In the genomic region with DNA sequence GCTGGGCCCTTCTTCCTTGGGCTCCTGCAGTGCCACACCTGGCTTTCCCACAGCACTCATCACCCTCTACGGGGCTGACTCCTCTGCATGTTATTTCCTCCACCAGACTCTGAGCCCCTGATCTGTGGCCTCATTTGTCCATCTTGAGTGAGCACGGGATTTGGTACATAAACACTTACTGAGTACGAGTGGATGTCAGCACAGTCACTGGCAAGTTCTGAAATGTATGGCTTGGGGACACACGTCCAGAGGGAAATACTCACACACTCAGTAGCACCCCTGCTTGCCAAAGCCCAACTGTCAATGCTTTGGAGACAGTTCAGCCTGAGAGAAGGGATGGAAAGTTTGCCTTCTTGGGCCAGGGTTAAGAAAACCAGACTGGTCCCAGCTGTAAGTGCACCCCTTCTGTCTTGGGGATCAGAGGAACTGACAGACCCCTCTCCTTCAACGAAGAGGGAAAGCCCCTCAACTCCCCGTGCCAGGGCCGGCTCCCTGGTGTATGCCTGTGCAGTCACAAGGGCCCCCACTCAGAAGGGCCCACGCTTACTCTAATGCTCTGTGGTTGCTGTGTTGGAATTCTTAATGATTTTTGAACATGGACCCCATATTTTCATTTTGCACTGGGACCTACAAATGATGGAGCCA, we compare ENCODE assay signal across 33 cellular contexts.
DNase-seq lines count a peak whose midpoint lies in the region; ATAC-seq and TF ChIP-seq lines count a peak whose summit lies in the region.
"Had no signal": no experiment of that assay in that cellular context is flagged by ENCODE, and none has a peak within 500 bp of the region (broad histone marks: within the 10 kb centered on the region; RNA-seq: fewer than 3 reads in every experiment).

No MANE protein-coding gene starts in this region.

- no peak overlapping the region for H3K4me3 ChIP-seq in left ventricle myocardium inferior
- H3K4me3 ChIP-seq in neuronal stem cell (ENCODE audit: low read length in 2 of 2), result no peak overlapping the region
- H3K4me3 ChIP-seq: body of pancreas, hepatocyte, SJCRH30, skin epidermis, stomach had no signal

- intact Hi-C loops in Right ventricle myocardium inferior (cut with DNase I) (loop anchor here (5.0 kb wide), 1 partner anchor 40 kb away; no protein-coding TSS in a partner anchor), left cardiac atrium (cut with DNase I) (no loop called here), left ventricle myocardium inferior (cut with micrococcal nuclease) (no loop called here), CD14-positive monocyte (cut with micrococcal nuclease) (no loop called here)
- intact Hi-C loops in activated CD8-positive, alpha-beta T cell treated with anti-CD3 and anti-CD28 coated beads for 36 hours (cut with micrococcal nuclease), result no loop called here

- no peak overlapping the region for H3K4me3 Mint-ChIP-seq in activated CD8-positive, alpha-beta T cell treated with anti-CD3 and anti-CD28 coated beads for 36 hours
- H3K4me3 Mint-ChIP-seq in CD14-positive monocyte, result no peak overlapping the region
- H3K4me3 Mint-ChIP-seq: activated CD4-positive, alpha-beta T cell treated with anti-CD3 and anti-CD28 coated beads, Interleukin-2, amount 10 ng/mL, durations not matched to agents 24 days and 14 days; activated CD8-positive, alpha-beta memory T cell treated with anti-CD3 and anti-CD28 coated beads, Interleukin-2, amount 10 ng/mL, durations not matched to agents 7 days and 5 days; activated naive CD8-positive, alpha-beta T cell treated with anti-CD3 and anti-CD28 coated beads, Interleukin-2, amount 50 U/mL, for 24 hours; CD4-positive, CD25-positive, alpha-beta regulatory T cell; IgD-negative memory B cell; type B pancreatic cell had no signal

- peaks cover 2% of the 10 kb centered on the region for H3K27me3 Mint-ChIP-seq in activated CD8-positive, alpha-beta T cell treated with anti-CD3 and anti-CD28 coated beads for 36 hours
- H3K27me3 Mint-ChIP-seq in CD14-positive monocyte (ENCODE audit: low read depth in 3 of 3), result peaks cover 0 to 12% (median 4%) of the 10 kb centered on the region in 3 donors
- H3K27me3 Mint-ChIP-seq: type B pancreatic cell had no signal

- H3K36me3 ChIP-seq in left ventricle myocardium inferior (peaks cover 11% of the 10 kb centered on the region), neuronal stem cell (replicated peaks in 1 of 2; ENCODE audit: control insufficient read depth in 2 of 2, insufficient read depth in 2 of 2, low read length in 2 of 2) (peaks cover 0 to 10% of the 10 kb centered on the region in 2 donors)
- H3K36me3 ChIP-seq: SJCRH30, WERI-Rb-1 had no signal

- POLR2A ChIA-PET in activated CD8-positive, alpha-beta T cell treated with anti-CD3 and anti-CD28 coated beads for 36 hours (lab: Charles Lee), result no interaction called here

- no peak overlapping the region for H2BK120ac ChIP-seq in neuronal stem cell (ENCODE audit: low read depth, low read length)

- H3K4ac ChIP-seq in neuronal stem cell (ENCODE audit: low read length), result peak overlapping the region; percentile 40

- H3K27me3 ChIP-seq in left ventricle myocardium inferior (ENCODE audit: low read depth) (no peaks in the 10 kb centered on the region), neuronal stem cell (ENCODE audit: control insufficient read depth in 3 of 3, insufficient read depth in 3 of 3, low read depth in 1 of 3, low read length in 3 of 3) (no peaks in the 10 kb centered on the region)
- H3K27me3 ChIP-seq: body of pancreas, hepatocyte, SJCRH30, stomach had no signal

- no peak overlapping the region for H3K23ac ChIP-seq in neuronal stem cell (ENCODE audit: low read depth, low read length, poor library complexity)

- no peaks in the 10 kb centered on the region for H3K36me3 Mint-ChIP-seq in activated CD8-positive, alpha-beta T cell treated with anti-CD3 and anti-CD28 coated beads for 36 hours (ENCODE audit: low read depth)
- H3K36me3 Mint-ChIP-seq in CD14-positive monocyte, result no peaks in the 10 kb centered on the region
- H3K36me3 Mint-ChIP-seq: activated CD8-positive, alpha-beta memory T cell treated with anti-CD3 and anti-CD28 coated beads, Interleukin-2, amount 10 ng/mL, durations not matched to agents 7 days and 5 days; CD4-positive, CD25-positive, alpha-beta regulatory T cell had no signal

- H2BK5ac ChIP-seq in neuronal stem cell (ENCODE audit: low read length), result no peak overlapping the region

- peak overlapping the region; percentile 88 for H3K27ac ChIP-seq in left ventricle myocardium inferior (replicated peaks)
- H3K27ac ChIP-seq in neuronal stem cell (replicated peaks; ENCODE audit: low read length), result no peak overlapping the region
- H3K27ac ChIP-seq: 22Rv1, hepatocyte, SJCRH30, WERI-Rb-1 had no signal

- H3K9me3 Mint-ChIP-seq in activated CD8-positive, alpha-beta T cell treated with anti-CD3 and anti-CD28 coated beads for 36 hours, result no peaks in the 10 kb centered on the region
- H3K9me3 Mint-ChIP-seq in CD14-positive monocyte, result no peaks in the 10 kb centered on the region
- H3K9me3 Mint-ChIP-seq: activated CD4-positive, alpha-beta T cell treated with anti-CD3 and anti-CD28 coated beads, Interleukin-2, amount 10 ng/mL, durations not matched to agents 24 days and 14 days; activated naive CD8-positive, alpha-beta T cell treated with anti-CD3 and anti-CD28 coated beads, Interleukin-2, amount 50 U/mL, for 24 hours; CD4-positive, CD25-positive, alpha-beta regulatory T cell; type B pancreatic cell had no signal

- H4K91ac ChIP-seq in neuronal stem cell (ENCODE audit: low read depth, low read length, poor library complexity), result no peak overlapping the region

- WGBS in neuronal stem cell (ENCODE audit: extremely low coverage in 2 of 2, insufficient read length in 2 of 2, insufficient replicate concordance in 1 of 2), 2 donors, result no CpG with 5 or more reads among the region's 8 CpGs

- no peaks in the 10 kb centered on the region for H3K79me1 ChIP-seq in neuronal stem cell (ENCODE audit: low read depth, low read length)

- no peak overlapping the region for H3K14ac ChIP-seq in neuronal stem cell (ENCODE audit: low read length)

- H2BK15ac ChIP-seq in neuronal stem cell (ENCODE audit: low read length), result no peak overlapping the region

- peaks cover 43% of the 10 kb centered on the region for H3K4me1 ChIP-seq in left ventricle myocardium inferior
- peaks cover 11 to 16% of the 10 kb centered on the region in 2 donors for H3K4me1 ChIP-seq in neuronal stem cell (ENCODE audit: control insufficient read depth in 2 of 2, insufficient read depth in 1 of 2, low read depth in 1 of 2, low read length in 2 of 2)

- no peak overlapping the region for H2BK12ac ChIP-seq in neuronal stem cell (ENCODE audit: low read length)

- no peak overlapping the region for H3K4me2 ChIP-seq in neuronal stem cell (ENCODE audit: insufficient read depth, low read length, poor library complexity, severe bottlenecking)
- H3K4me2 ChIP-seq: hepatocyte had no signal

- CTCF ChIA-PET in activated CD8-positive, alpha-beta T cell treated with anti-CD3 and anti-CD28 coated beads for 36 hours (lab: Charles Lee), result no interaction called here

- H3K9ac ChIP-seq in neuronal stem cell (ENCODE audit: low read depth, low read length, poor library complexity), result no peak overlapping the region

- H3K18ac ChIP-seq in neuronal stem cell (ENCODE audit: low read length), result no peak overlapping the region

- no peaks in the 10 kb centered on the region for H3K4me1 Mint-ChIP-seq in activated CD8-positive, alpha-beta T cell treated with anti-CD3 and anti-CD28 coated beads for 36 hours (ENCODE audit: low read depth)
- H3K4me1 Mint-ChIP-seq in CD14-positive monocyte, result no peaks in the 10 kb centered on the region
- H3K4me1 Mint-ChIP-seq: activated CD4-positive, alpha-beta T cell treated with anti-CD3 and anti-CD28 coated beads, Interleukin-2, amount 10 ng/mL, durations not matched to agents 24 days and 14 days; activated CD8-positive, alpha-beta memory T cell treated with anti-CD3 and anti-CD28 coated beads, Interleukin-2, amount 10 ng/mL, durations not matched to agents 7 days and 5 days; activated naive CD8-positive, alpha-beta T cell treated with anti-CD3 and anti-CD28 coated beads, Interleukin-2, amount 50 U/mL, for 24 hours; CD4-positive, CD25-positive, alpha-beta regulatory T cell; IgD-negative memory B cell had no signal

- DNase-seq in Right ventricle myocardium inferior (ENCODE audit: missing footprints) (no peak), left cardiac atrium (no peak), left ventricle myocardium inferior (no peak), neuronal stem cell (ENCODE audit: low spot score) (no peak), DMS153 (lab: John Stamatoyannopoulos, UW) (no peak), CD14-positive monocyte (ENCODE audit: low spot score) (no peak), cortex of kidney (lab: John Stamatoyannopoulos, UW) (no peak)
- DNase-seq in activated CD8-positive, alpha-beta T cell treated with anti-CD3 and anti-CD28 coated beads for 36 hours, result no peak
- DNase-seq: activated CD4-positive, alpha-beta T cell treated with anti-CD3 and anti-CD28 coated beads, Interleukin-2, amount 10 ng/mL, durations not matched to agents 24 days and 14 days; activated CD8-positive, alpha-beta memory T cell treated with anti-CD3 and anti-CD28 coated beads, Interleukin-2, amount 10 ng/mL, durations not matched to agents 7 days and 5 days; activated naive CD8-positive, alpha-beta T cell treated with anti-CD3 and anti-CD28 coated beads, Interleukin-2, amount 50 U/mL, for 24 hours; activated T-cell treated with anti-CD3 and anti-CD28 coated beads, Interleukin-2, amount 50 U/mL, for 48 hours; body of pancreas; CD4-positive, CD25-positive, alpha-beta regulatory T cell; foreskin fibroblast; GOT3; mesendoderm; NCI-H1694 treated with DMSO at 0.1 percent for 48 hours; NCI-H2171 treated with DMSO at 0.1 percent for 48 hours; NCI-H526; NK-92 treated with Interleukin-12 subunit alpha and Interleukin-12 subunit beta, amount 100 ng/mL, for 24 hours; SJCRH30; stimulated activated CD4-positive, alpha-beta T cell treated with anti-CD3 and anti-CD28 coated beads, Interleukin-1b, Interleukin-23, amount 100 ng/mL, for 48 hours; stimulated activated CD8-positive, alpha-beta memory T cell treated with anti-CD3 and anti-CD28 coated beads, Interleukin-4, amount 100 ng/mL, for 48 hours; stomach; T1000; WERI-Rb-1 had no signal

- H3K27ac Mint-ChIP-seq in activated CD8-positive, alpha-beta T cell treated with anti-CD3 and anti-CD28 coated beads for 36 hours, result no peak overlapping the region
- H3K27ac Mint-ChIP-seq in CD14-positive monocyte, result no peak overlapping the region
- H3K27ac Mint-ChIP-seq: activated CD4-positive, alpha-beta T cell treated with anti-CD3 and anti-CD28 coated beads, Interleukin-2, amount 10 ng/mL, durations not matched to agents 24 days and 14 days; activated CD8-positive, alpha-beta memory T cell treated with anti-CD3 and anti-CD28 coated beads, Interleukin-2, amount 10 ng/mL, durations not matched to agents 7 days and 5 days; activated naive CD8-positive, alpha-beta T cell treated with anti-CD3 and anti-CD28 coated beads, Interleukin-2, amount 50 U/mL, for 24 hours; CD4-positive, CD25-positive, alpha-beta regulatory T cell; IgD-negative memory B cell; type B pancreatic cell had no signal

- H2AFZ ChIP-seq in neuronal stem cell (ENCODE audit: low read length), result peak overlapping the region; percentile 6
- H2AFZ ChIP-seq: hepatocyte had no signal

- H4K8ac ChIP-seq in neuronal stem cell (ENCODE audit: low read depth, low read length), result no peak overlapping the region

- peak overlapping the region; percentile 9 for H2AK5ac ChIP-seq in neuronal stem cell (ENCODE audit: low read depth, low read length)

- H3K9me3 ChIP-seq in left ventricle myocardium inferior (replicated peaks), result no peaks in the 10 kb centered on the region
- no peaks in the 10 kb centered on the region for H3K9me3 ChIP-seq in neuronal stem cell (replicated peaks in 1 of 2; ENCODE audit: control insufficient read depth in 2 of 2, insufficient read depth in 1 of 2, low read depth in 1 of 2, low read length in 2 of 2)
- H3K9me3 ChIP-seq: body of pancreas, SJCRH30, stomach had no signal

- ATAC-seq in Right ventricle myocardium inferior (peak; percentile 27), left cardiac atrium (no peak)
- ATAC-seq in activated CD8-positive, alpha-beta T cell treated with anti-CD3 and anti-CD28 coated beads for 36 hours, result no peak
- ATAC-seq: activated CD8-positive, alpha-beta memory T cell treated with anti-CD3 and anti-CD28 coated beads, Interleukin-2, amount 10 ng/mL, durations not matched to agents 7 days and 5 days; activated naive CD8-positive, alpha-beta T cell treated with anti-CD3 and anti-CD28 coated beads, Interleukin-2, amount 50 U/mL, for 24 hours; body of pancreas; esophagus mucosa had no signal

- TF ChIP-seq CTCF in left ventricle myocardium inferior (IDR thresholded peaks at IDR 0.05; ENCODE audit: borderline replicate concordance) (no peak), CD14-positive monocyte (IDR thresholded peaks at IDR 0.05) (no peak)
- TF ChIP-seq CTCF in activated CD8-positive, alpha-beta T cell treated with anti-CD3 and anti-CD28 coated beads for 36 hours (IDR thresholded peaks at IDR 0.05), result no peak
